Comparison of ENCODE assay signal across 1 cellular context in the genomic region with DNA sequence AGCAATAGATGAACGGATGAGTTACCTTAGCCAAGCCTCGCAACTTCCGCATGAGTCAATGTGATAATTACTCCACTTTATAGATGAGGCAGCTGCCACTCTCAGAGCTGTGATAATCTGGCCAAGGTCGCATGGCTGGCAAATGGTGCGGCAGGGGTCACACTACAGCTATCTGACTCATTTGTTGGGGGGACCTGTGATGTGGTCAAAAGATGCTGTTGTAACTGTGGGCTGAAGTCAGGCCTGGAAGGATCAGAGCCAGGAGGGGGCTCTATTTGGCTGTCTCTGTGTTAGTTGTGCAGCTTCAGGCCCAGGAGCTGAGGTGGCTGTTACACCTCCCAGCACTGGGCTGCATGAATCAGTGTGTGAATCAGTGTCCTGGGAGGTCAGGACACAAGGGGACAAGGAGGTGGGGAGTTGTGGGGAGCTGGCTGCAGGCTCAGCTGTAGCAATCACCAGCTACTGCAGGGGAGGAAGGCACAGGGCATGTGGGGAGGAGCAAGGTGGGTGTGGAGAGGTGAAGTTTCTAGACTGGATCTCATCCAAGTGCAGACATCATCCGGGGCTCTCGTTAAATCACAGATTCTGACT.
TF ChIP-seq lines count a peak whose summit lies in the region.

No MANE protein-coding gene starts in this region.

TF ChIP-seq in HEK293, 187 proteins besides CTCF, POLR2A, EP300 and RAD21 (continued from another document):
- TF ChIP-seq, protein P1, sequence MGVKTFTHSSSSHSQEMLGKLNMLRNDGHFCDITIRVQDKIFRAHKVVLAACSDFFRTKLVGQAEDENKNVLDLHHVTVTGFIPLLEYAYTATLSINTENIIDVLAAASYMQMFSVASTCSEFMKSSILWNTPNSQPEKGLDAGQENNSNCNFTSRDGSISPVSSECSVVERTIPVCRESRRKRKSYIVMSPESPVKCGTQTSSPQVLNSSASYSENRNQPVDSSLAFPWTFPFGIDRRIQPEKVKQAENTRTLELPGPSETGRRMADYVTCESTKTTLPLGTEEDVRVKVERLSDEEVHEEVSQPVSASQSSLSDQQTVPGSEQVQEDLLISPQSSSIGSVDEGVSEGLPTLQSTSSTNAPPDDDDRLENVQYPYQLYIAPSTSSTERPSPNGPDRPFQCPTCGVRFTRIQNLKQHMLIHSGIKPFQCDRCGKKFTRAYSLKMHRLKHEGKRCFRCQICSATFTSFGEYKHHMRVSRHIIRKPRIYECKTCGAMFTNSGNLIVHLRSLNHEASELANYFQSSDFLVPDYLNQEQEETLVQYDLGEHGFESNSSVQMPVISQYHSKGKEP (tag by site-specific recombination; IDR thresholded peaks at IDR 0.05): no peak
- TF ChIP-seq EGR2 (tag by site-specific recombination; IDR thresholded peaks at IDR 0.05; ENCODE audit: low read depth) (0 out of 2 replicates have a peak, but pooled peaks have one; percentile 50), ZNF624 (tag by site-specific recombination; IDR thresholded peaks at IDR 0.05) (no peak), GLIS1 (tag by site-specific recombination; IDR thresholded peaks at IDR 0.05) (peak; percentile 23), ZNF157 (tag by site-specific recombination; IDR thresholded peaks at IDR 0.05) (no peak), ZFP3 (tag by site-specific recombination; IDR thresholded peaks at IDR 0.05; ENCODE audit: low read depth) (no peak), ZBTB48 (tag by site-specific recombination; IDR thresholded peaks at IDR 0.05) (no peak), ZNF514 (tag by site-specific recombination; IDR thresholded peaks at IDR 0.05) (no peak), SP3 (tag by site-specific recombination; IDR thresholded peaks at IDR 0.05) (no peak), ZNF585B (tag by site-specific recombination; IDR thresholded peaks at IDR 0.05) (no peak), SCRT2 (tag by site-specific recombination; IDR thresholded peaks at IDR 0.05) (no peak), ZNF37A (tag by site-specific recombination; IDR thresholded peaks at IDR 0.05) (no peak), ZNF391 (tag by site-specific recombination; IDR thresholded peaks at IDR 0.05; ENCODE audit: borderline replicate concordance, low read depth) (no peak), ZNF529 (tag by site-specific recombination; IDR thresholded peaks at IDR 0.05; ENCODE audit: insufficient replicate concordance) (no peak), ZEB2 (tag by site-specific recombination; IDR thresholded peaks at IDR 0.05) (no peak)
- TF ChIP-seq, protein P2, sequence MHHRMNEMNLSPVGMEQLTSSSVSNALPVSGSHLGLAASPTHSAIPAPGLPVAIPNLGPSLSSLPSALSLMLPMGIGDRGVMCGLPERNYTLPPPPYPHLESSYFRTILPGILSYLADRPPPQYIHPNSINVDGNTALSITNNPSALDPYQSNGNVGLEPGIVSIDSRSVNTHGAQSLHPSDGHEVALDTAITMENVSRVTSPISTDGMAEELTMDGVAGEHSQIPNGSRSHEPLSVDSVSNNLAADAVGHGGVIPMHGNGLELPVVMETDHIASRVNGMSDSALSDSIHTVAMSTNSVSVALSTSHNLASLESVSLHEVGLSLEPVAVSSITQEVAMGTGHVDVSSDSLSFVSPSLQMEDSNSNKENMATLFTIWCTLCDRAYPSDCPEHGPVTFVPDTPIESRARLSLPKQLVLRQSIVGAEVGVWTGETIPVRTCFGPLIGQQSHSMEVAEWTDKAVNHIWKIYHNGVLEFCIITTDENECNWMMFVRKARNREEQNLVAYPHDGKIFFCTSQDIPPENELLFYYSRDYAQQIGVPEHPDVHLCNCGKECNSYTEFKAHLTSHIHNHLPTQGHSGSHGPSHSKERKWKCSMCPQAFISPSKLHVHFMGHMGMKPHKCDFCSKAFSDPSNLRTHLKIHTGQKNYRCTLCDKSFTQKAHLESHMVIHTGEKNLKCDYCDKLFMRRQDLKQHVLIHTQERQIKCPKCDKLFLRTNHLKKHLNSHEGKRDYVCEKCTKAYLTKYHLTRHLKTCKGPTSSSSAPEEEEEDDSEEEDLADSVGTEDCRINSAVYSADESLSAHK (tag by site-specific recombination; IDR thresholded peaks at IDR 0.05): no peak
- TF ChIP-seq, protein P3, sequence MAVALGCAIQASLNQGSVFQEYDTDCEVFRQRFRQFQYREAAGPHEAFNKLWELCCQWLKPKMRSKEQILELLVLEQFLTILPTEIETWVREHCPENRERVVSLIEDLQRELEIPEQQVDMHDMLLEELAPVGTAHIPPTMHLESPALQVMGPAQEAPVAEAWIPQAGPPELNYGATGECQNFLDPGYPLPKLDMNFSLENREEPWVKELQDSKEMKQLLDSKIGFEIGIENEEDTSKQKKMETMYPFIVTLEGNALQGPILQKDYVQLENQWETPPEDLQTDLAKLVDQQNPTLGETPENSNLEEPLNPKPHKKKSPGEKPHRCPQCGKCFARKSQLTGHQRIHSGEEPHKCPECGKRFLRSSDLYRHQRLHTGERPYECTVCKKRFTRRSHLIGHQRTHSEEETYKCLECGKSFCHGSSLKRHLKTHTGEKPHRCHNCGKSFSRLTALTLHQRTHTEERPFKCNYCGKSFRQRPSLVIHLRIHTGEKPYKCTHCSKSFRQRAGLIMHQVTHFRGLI (tag by site-specific recombination; IDR thresholded peaks at IDR 0.05): no peak
- TF ChIP-seq, protein P4, sequence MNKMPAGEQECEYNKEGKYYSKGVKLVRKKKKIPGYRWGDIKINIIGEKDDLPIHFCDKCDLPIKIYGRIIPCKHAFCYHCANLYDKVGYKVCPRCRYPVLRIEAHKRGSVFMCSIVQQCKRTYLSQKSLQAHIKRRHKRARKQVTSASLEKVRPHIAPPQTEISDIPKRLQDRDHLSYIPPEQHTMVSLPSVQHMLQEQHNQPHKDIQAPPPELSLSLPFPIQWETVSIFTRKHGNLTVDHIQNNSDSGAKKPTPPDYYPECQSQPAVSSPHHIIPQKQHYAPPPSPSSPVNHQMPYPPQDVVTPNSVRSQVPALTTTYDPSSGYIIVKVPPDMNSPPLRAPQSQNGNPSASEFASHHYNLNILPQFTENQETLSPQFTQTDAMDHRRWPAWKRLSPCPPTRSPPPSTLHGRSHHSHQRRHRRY (tag by site-specific recombination; IDR thresholded peaks at IDR 0.05): no peak
- TF ChIP-seq, protein P5, sequence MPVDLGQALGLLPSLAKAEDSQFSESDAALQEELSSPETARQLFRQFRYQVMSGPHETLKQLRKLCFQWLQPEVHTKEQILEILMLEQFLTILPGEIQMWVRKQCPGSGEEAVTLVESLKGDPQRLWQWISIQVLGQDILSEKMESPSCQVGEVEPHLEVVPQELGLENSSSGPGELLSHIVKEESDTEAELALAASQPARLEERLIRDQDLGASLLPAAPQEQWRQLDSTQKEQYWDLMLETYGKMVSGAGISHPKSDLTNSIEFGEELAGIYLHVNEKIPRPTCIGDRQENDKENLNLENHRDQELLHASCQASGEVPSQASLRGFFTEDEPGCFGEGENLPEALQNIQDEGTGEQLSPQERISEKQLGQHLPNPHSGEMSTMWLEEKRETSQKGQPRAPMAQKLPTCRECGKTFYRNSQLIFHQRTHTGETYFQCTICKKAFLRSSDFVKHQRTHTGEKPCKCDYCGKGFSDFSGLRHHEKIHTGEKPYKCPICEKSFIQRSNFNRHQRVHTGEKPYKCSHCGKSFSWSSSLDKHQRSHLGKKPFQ (tag by site-specific recombination; IDR thresholded peaks at IDR 0.05): no peak
- TF ChIP-seq, protein P6, sequence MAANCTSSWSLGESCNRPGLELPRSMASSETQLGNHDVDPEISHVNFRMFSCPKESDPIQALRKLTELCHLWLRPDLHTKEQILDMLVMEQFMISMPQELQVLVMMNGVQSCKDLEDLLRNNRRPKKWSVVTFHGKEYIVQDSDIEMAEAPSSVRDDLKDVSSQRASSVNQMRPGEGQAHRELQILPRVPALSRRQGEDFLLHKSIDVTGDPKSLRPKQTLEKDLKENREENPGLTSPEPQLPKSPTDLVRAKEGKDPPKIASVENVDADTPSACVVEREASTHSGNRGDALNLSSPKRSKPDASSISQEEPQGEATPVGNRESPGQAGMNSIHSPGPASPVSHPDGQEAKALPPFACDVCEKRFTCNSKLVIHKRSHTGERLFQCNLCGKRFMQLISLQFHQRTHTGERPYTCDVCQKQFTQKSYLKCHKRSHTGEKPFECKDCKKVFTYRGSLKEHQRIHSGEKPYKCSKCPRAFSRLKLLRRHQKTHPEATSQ (tag by site-specific recombination; IDR thresholded peaks at IDR 0.05): no peak
- TF ChIP-seq, protein P7, sequence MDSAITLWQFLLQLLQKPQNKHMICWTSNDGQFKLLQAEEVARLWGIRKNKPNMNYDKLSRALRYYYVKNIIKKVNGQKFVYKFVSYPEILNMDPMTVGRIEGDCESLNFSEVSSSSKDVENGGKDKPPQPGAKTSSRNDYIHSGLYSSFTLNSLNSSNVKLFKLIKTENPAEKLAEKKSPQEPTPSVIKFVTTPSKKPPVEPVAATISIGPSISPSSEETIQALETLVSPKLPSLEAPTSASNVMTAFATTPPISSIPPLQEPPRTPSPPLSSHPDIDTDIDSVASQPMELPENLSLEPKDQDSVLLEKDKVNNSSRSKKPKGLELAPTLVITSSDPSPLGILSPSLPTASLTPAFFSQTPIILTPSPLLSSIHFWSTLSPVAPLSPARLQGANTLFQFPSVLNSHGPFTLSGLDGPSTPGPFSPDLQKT (IDR thresholded peaks at IDR 0.05; ENCODE audit: borderline replicate concordance, low read depth, low read length): no peak
- TF ChIP-seq, protein P8, sequence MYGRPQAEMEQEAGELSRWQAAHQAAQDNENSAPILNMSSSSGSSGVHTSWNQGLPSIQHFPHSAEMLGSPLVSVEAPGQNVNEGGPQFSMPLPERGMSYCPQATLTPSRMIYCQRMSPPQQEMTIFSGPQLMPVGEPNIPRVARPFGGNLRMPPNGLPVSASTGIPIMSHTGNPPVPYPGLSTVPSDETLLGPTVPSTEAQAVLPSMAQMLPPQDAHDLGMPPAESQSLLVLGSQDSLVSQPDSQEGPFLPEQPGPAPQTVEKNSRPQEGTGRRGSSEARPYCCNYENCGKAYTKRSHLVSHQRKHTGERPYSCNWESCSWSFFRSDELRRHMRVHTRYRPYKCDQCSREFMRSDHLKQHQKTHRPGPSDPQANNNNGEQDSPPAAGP (tag by site-specific recombination; IDR thresholded peaks at IDR 0.05): no peak
- TF ChIP-seq, protein P9, sequence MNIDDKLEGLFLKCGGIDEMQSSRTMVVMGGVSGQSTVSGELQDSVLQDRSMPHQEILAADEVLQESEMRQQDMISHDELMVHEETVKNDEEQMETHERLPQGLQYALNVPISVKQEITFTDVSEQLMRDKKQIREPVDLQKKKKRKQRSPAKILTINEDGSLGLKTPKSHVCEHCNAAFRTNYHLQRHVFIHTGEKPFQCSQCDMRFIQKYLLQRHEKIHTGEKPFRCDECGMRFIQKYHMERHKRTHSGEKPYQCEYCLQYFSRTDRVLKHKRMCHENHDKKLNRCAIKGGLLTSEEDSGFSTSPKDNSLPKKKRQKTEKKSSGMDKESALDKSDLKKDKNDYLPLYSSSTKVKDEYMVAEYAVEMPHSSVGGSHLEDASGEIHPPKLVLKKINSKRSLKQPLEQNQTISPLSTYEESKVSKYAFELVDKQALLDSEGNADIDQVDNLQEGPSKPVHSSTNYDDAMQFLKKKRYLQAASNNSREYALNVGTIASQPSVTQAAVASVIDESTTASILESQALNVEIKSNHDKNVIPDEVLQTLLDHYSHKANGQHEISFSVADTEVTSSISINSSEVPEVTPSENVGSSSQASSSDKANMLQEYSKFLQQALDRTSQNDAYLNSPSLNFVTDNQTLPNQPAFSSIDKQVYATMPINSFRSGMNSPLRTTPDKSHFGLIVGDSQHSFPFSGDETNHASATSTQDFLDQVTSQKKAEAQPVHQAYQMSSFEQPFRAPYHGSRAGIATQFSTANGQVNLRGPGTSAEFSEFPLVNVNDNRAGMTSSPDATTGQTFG (tag by site-specific recombination; IDR thresholded peaks at IDR 0.05; ENCODE audit: borderline replicate concordance): no peak
- TF ChIP-seq, protein P10, sequence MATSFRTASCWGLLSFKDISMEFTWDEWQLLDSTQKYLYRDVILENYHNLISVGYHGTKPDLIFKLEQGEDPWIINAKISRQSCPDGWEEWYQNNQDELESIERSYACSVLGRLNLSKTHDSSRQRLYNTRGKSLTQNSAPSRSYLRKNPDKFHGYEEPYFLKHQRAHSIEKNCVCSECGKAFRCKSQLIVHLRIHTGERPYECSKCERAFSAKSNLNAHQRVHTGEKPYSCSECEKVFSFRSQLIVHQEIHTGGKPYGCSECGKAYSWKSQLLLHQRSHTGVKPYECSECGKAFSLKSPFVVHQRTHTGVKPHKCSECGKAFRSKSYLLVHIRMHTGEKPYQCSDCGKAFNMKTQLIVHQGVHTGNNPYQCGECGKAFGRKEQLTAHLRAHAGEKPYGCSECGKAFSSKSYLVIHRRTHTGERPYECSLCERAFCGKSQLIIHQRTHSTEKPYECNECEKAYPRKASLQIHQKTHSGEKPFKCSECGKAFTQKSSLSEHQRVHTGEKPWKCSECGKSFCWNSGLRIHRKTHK (tag by site-specific recombination; IDR thresholded peaks at IDR 0.05): no peak
